ENCODE assay signal across 1 cellular context in the genomic region with DNA sequence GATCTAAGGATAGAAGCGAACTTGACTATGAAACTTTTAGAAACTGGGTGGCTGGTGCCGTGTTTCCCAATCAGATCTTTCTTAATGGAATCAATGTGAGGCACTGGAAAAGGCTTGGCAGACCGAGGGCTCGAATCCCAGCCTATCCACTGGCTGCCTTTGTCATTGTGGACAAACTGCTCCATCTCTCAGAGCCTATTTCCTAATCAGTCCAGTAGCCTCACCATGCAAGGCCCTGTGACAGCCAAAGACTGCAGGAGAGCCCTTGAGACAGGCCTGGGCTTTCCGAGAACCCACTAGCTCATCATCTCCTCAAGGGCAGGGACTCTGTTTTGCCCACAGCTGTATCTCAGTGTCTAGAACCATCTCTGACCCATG.
TF ChIP-seq lines count a peak whose summit lies in the region.

No MANE protein-coding gene starts in this region.

TF ChIP-seq in K562, 482 proteins besides CTCF, POLR2A, EP300 and RAD21 (continued from another document):
- TF ChIP-seq, protein P1, sequence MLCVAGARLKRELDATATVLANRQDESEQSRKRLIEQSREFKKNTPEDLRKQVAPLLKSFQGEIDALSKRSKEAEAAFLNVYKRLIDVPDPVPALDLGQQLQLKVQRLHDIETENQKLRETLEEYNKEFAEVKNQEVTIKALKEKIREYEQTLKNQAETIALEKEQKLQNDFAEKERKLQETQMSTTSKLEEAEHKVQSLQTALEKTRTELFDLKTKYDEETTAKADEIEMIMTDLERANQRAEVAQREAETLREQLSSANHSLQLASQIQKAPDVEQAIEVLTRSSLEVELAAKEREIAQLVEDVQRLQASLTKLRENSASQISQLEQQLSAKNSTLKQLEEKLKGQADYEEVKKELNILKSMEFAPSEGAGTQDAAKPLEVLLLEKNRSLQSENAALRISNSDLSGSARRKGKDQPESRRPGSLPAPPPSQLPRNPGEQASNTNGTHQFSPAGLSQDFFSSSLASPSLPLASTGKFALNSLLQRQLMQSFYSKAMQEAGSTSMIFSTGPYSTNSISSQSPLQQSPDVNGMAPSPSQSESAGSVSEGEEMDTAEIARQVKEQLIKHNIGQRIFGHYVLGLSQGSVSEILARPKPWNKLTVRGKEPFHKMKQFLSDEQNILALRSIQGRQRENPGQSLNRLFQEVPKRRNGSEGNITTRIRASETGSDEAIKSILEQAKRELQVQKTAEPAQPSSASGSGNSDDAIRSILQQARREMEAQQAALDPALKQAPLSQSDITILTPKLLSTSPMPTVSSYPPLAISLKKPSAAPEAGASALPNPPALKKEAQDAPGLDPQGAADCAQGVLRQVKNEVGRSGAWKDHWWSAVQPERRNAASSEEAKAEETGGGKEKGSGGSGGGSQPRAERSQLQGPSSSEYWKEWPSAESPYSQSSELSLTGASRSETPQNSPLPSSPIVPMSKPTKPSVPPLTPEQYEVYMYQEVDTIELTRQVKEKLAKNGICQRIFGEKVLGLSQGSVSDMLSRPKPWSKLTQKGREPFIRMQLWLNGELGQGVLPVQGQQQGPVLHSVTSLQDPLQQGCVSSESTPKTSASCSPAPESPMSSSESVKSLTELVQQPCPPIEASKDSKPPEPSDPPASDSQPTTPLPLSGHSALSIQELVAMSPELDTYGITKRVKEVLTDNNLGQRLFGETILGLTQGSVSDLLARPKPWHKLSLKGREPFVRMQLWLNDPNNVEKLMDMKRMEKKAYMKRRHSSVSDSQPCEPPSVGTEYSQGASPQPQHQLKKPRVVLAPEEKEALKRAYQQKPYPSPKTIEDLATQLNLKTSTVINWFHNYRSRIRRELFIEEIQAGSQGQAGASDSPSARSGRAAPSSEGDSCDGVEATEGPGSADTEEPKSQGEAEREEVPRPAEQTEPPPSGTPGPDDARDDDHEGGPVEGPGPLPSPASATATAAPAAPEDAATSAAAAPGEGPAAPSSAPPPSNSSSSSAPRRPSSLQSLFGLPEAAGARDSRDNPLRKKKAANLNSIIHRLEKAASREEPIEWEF (CRISPR knock-in tag; IDR thresholded peaks at IDR 0.05) = no peak
- TF ChIP-seq, protein P2, sequence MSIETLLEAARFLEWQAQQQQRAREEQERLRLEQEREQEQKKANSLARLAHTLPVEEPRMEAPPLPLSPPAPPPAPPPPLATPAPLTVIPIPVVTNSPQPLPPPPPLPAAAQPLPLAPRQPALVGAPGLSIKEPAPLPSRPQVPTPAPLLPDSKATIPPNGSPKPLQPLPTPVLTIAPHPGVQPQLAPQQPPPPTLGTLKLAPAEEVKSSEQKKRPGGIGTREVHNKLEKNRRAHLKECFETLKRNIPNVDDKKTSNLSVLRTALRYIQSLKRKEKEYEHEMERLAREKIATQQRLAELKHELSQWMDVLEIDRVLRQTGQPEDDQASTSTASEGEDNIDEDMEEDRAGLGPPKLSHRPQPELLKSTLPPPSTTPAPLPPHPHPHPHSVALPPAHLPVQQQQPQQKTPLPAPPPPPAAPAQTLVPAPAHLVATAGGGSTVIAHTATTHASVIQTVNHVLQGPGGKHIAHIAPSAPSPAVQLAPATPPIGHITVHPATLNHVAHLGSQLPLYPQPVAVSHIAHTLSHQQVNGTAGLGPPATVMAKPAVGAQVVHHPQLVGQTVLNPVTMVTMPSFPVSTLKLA (conservative IDR thresholded peaks at IDR 0.05) = no peak
- TF ChIP-seq, protein P3, sequence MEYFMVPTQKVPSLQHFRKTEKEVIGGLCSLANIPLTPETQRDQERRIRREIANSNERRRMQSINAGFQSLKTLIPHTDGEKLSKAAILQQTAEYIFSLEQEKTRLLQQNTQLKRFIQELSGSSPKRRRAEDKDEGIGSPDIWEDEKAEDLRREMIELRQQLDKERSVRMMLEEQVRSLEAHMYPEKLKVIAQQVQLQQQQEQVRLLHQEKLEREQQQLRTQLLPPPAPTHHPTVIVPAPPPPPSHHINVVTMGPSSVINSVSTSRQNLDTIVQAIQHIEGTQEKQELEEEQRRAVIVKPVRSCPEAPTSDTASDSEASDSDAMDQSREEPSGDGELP (CRISPR knock-in tag; IDR thresholded peaks at IDR 0.05; ENCODE audit: borderline replicate concordance) = no peak
- TF ChIP-seq CCNT2 (IDR thresholded peaks at IDR 0.05; ENCODE audit: borderline replicate concordance, extremely low read depth, insufficient read length, low read depth, low read length) (no peak), U2AF2 (optimal IDR thresholded peaks at IDR 0.05; ENCODE audit: low read depth, low read length) (no peak), PHF8 (IDR thresholded peaks at IDR 0.05; ENCODE audit: borderline replicate concordance, low read length) (no peak)
- TF ChIP-seq, protein P4, sequence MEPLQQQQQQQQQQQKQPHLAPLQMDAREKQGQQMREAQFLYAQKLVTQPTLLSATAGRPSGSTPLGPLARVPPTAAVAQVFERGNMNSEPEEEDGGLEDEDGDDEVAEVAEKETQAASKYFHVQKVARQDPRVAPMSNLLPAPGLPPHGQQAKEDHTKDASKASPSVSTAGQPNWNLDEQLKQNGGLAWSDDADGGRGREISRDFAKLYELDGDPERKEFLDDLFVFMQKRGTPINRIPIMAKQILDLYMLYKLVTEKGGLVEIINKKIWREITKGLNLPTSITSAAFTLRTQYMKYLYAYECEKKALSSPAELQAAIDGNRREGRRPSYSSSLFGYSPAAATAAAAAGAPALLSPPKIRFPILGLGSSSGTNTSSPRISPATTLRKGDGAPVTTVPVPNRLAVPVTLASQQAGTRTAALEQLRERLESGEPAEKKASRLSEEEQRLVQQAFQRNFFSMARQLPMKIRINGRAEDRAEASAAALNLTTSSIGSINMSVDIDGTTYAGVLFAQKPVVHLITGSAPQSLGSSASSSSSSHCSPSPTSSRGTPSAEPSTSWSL (CRISPR knock-in tag; IDR thresholded peaks at IDR 0.05; ENCODE audit: borderline replicate concordance) = no peak
